In genomic region chr9:127450831-127451680, GRCh38 we compare ENCODE assay signal across 8 cellular contexts. TPM values are rescaled to one million over a fixed set of nuclear protein-coding genes. Genes with fewer than 3 reads are reported as not detected.
DNase-seq lines count a peak whose midpoint lies in the region; ATAC-seq and TF ChIP-seq lines count a peak whose summit lies in the region.

TSS of gene LRSAM1 (plus strand) at chr9:127451510. CDS start at chr9:127454528, 3,018 bp downstream.
TSS of gene RPL12 (minus strand) at chr9:127451406. CDS start at chr9:127451317, 89 bp downstream.

- H3K27ac ChIP-seq in caudate nucleus (ENCODE audit: low read depth, low read length) (peak within 1 kb of the TSS; percentile 89), spleen (peak within 1 kb of the TSS; percentile 90 to 96 (median 95))

- intact Hi-C loops in spleen (cut with DNase I; ENCODE audit: low total_unique reads) = no loop called here

- ATAC-seq in GM19023 (IDR thresholded peaks at IDR 0.05; ENCODE audit: unreplicated experiment) (peak; percentile 63), HG03196 (IDR thresholded peaks at IDR 0.05; ENCODE audit: unreplicated experiment) (peak; percentile 66)

- no peaks in the 10 kb centered on the region for H3K9me3 ChIP-seq in spleen

- H3K27me3 ChIP-seq in spleen (replicated peaks in 1 of 7) = no peaks in the 10 kb centered on the region

- TF ChIP-seq CTCF in AG09309 (IDR thresholded peaks at IDR 0.05; ENCODE audit: control insufficient read depth, insufficient read depth, low read depth, low read length, missing control alignments) (peak; percentile 18), spleen (IDR thresholded peaks at IDR 0.05 in 8 of 11, conservative IDR thresholded peaks at IDR 0.05 in 3 of 11) (peak in 5 of 11 experiments; percentile 5 to 35 (median 11))

- DNase-seq in AG09309 (ENCODE audit: low read depth) (peak; percentile 84), NCI-H345 treated with DMSO at 0.1 percent for 48 hours (lab: John Stamatoyannopoulos, UW; ENCODE audit: unreplicated experiment) (peak; percentile 92), caudate nucleus (lab: John Stamatoyannopoulos, UW) (peak in 60 of 61 donors; percentile 62 to 97 (median 91)), inferior parietal cortex (ENCODE audit: extremely low spot score) (peak; percentile 97), spleen (peak; percentile 98)
- peak; percentile 93 to 99 (median 98) for DNase-seq in activated CD4-positive, CD25-positive, alpha-beta regulatory T cell (lab: John Stamatoyannopoulos, UW)

- H3K4me3 ChIP-seq in AG09309 (ENCODE audit: control insufficient read depth, low read depth, low read length) = peak within 1 kb of the TSS; percentile 55
- peak within 1 kb of the TSS; percentile 65 to 90 (median 81) for H3K4me3 ChIP-seq in spleen

- peaks cover 0 to 75% (median 39%) of the 10 kb centered on the region in 6 donors for H3K36me3 ChIP-seq in spleen

- 0 to 2% (median 1%) methylated on average over 25 to 73 of the region's 73 CpGs for WGBS in spleen, 5 donors

- TF ChIP-seq POLR2A in spleen (IDR thresholded peaks at IDR 0.05) = peak; percentile 98 to 99 (median 99)

- peaks cover 27 to 75% (median 49%) of the 10 kb centered on the region in 6 donors for H3K4me1 ChIP-seq in spleen

RNA-seq across cellular contexts. Expression of gene LRSAM1, which starts in this region (rescaled TPM):
- total RNA-seq in spleen = 10 to 100 TPM; 18.3 to 29.7 (median 24.5) TPM
- 10 to 100 TPM; 13.5 to 32.1 (median 26.0) TPM for polyA plus RNA-seq in spleen

RNA-seq across cellular contexts. Expression of gene RPL12, which starts in this region (rescaled TPM):
- total RNA-seq in spleen = 1,000 to 10,000 TPM; 1,013 to 2,248 (median 1,247) TPM
- 1,000 to 10,000 TPM; 5,054 to 9,017 (median 7,616) TPM for polyA plus RNA-seq in spleen

Comparison
In these comparisons a context has a peak if more than half of its experiments do, and no peak if none do; other contexts are left out.
1. Peak in every context shown above with its lines: DNase-seq, ATAC-seq, H3K4me3 ChIP-seq and H3K27ac ChIP-seq.